8 cellular contexts compared by ENCODE assay signal in the genomic region with DNA sequence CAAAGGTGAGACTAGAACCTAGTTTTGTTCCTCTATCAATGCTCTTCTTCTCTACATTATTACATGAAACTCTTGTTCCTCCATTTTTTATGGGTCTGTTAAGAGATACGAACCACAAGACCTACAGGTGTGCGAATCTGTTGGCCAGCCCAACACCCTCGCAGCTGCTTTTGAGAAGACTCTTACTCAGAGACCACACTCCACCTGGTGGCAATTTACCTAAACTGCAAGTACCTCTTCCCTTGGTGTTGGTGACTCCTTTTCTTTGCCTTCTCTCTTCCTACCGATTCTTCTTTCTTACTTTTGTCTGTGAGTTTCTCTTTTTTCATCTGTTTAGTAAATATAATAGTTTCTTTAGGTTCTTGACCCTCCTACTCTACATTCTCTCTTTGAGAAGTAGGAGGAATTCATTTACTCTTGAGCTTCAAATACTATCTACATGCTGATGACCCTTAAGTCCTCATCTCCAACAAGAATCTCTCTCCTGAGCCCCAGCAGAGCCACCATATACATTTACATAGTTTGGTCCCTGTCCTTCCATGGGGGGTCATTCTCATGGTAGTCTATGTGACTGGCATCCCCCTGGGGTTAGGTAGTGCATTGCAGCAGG.
A peak's percentile ranks its signal among the peaks of the same experiment; 100 is the strongest.
DNase-seq lines count a peak whose midpoint lies in the region; ATAC-seq and TF ChIP-seq lines count a peak whose summit lies in the region.

No MANE protein-coding gene starts in this region.

- in situ Hi-C loops in astrocyte of the spinal cord (cut with HindIII; ENCODE audit: low sequenced_read_pairs): no loop called here

- no peak overlapping the region for H3K4me3 ChIP-seq in astrocyte of the spinal cord (ENCODE audit: low read depth, low read length)

- peak; percentile 90 for ATAC-seq in HG02642 (IDR thresholded peaks at IDR 0.05; ENCODE audit: poor library complexity, unreplicated experiment)
- ATAC-seq in T-helper 17 cell: peak; percentile 79

- no peak overlapping the region for H3K4me3 Mint-ChIP-seq in T-helper 17 cell

- TF ChIP-seq CTCF in astrocyte of the spinal cord (IDR thresholded peaks at IDR 0.05; ENCODE audit: low read depth, low read length): peak; percentile 71

- peak overlapping the region; percentile 45 for H3K27ac Mint-ChIP-seq in T-helper 17 cell

- peak; percentile 7 for DNase-seq in NK-92 treated with Interleukin-12 subunit alpha and Interleukin-12 subunit beta, amount 100 ng/mL, for 24 hours (lab: John Stamatoyannopoulos, UW)
- DNase-seq in NK-92 (lab: John Stamatoyannopoulos, UW; ENCODE audit: unreplicated experiment) (no peak), NCI-H1105 (lab: John Stamatoyannopoulos, UW) (peak; percentile 40), T-helper 17 cell (peak in 2 of 3 donors; percentile 11 to 25), astrocyte of the spinal cord (ENCODE audit: low read depth, low spot score) (peak; percentile 70), iPS-NIHi7 (ENCODE audit: extremely low spot score) (peak; percentile 84)
- peak; percentile 21 to 40 (median 32) for DNase-seq in stimulated activated CD4-positive, alpha-beta T cell treated with anti-CD3 and anti-CD28 coated beads, Interleukin-1b, Interleukin-23, amount 100 ng/mL, for 24 hours (ENCODE audit: low read depth in 4 of 4, low spot score in 1 of 4)

- H3K36me3 Mint-ChIP-seq in T-helper 17 cell (ENCODE audit: low read depth): no peaks in the 10 kb centered on the region

- H3K4me1 Mint-ChIP-seq in T-helper 17 cell: peaks cover 4% of the 10 kb centered on the region

- H3K27me3 Mint-ChIP-seq in T-helper 17 cell: peaks cover 47% of the 10 kb centered on the region

- H3K9me3 ChIP-seq in T-helper 17 cell (ENCODE audit: control insufficient read depth, low read length, poor library complexity, severe bottlenecking): no peaks in the 10 kb centered on the region
